ENCODE assay signal across 9 cellular contexts in genomic region chr7:16708980-16709379, GRCh38. TPM values are rescaled to one million over a fixed set of nuclear protein-coding genes. Genes with fewer than 3 reads are reported as not detected.
DNase-seq lines count a peak whose midpoint lies in the region; ATAC-seq and TF ChIP-seq lines count a peak whose summit lies in the region.
"Had no signal": no experiment of that assay in that cellular context is flagged by ENCODE, and none has a peak within 500 bp of the region (broad histone marks: within the 10 kb centered on the region; RNA-seq: fewer than 3 reads in every experiment).

No MANE protein-coding gene starts in this region.

- CTCF ChIA-PET in HCT116 (lab: Charles Lee) = no interaction called here

- no peaks in the 10 kb centered on the region for H3K79me2 ChIP-seq in HCT116 (ENCODE audit: insufficient read depth, low read length)

- RAD21 ChIA-PET in HCT116 (lab: Charles Lee; ENCODE audit: low non-redundant PET in 1 of 2, low total read pairs in 2 of 2, uncharacterized antibody in 2 of 2, unreplicated experiment in 2 of 2) = no interaction called here

- no peak overlapping the region for H3K4me2 ChIP-seq in HCT116 (ENCODE audit: low read length)
- no peak overlapping the region for H3K4me2 ChIP-seq in skeletal muscle satellite cell (ENCODE audit: low read length)

- peak; percentile 32 for ATAC-seq in HCT116
- no peak for ATAC-seq in GM19324 (IDR thresholded peaks at IDR 0.05; ENCODE audit: low FRiP score, unreplicated experiment)

- H3K4me1 ChIP-seq in HCT116 (ENCODE audit: control insufficient read depth in 1 of 2, insufficient read depth in 2 of 2, low read length in 2 of 2) = no peaks in the 10 kb centered on the region
- peaks cover 49% of the 10 kb centered on the region for H3K4me1 ChIP-seq in SJSA1 (replicated peaks)
- H3K4me1 ChIP-seq in skeletal muscle satellite cell (ENCODE audit: control insufficient read depth, insufficient read depth, low read length) = peaks cover 36% of the 10 kb centered on the region

- no peak for TF ChIP-seq POLR2A in HCT116 (IDR thresholded peaks at IDR 0.05; ENCODE audit: borderline replicate concordance, extremely low read depth, insufficient read depth, insufficient read length)
- no peak for TF ChIP-seq POLR2A in lower leg skin (IDR thresholded peaks at IDR 0.05)

- intact Hi-C loops in HCT116 (cut with micrococcal nuclease) (no loop called here), lower leg skin (cut with DNase I; ENCODE audit: low total_unique reads) (no loop called here)

- POLR2A ChIA-PET in HCT116 (lab: Charles Lee) = no interaction called here

- H3K4me3 ChIP-seq in HCT116 (replicated peaks in 1 of 2; ENCODE audit: low read depth in 1 of 2, low read length in 2 of 2) (no peak overlapping the region), SJSA1 (no peak overlapping the region), skeletal muscle satellite cell (ENCODE audit: low read length) (no peak overlapping the region), lower leg skin (ENCODE audit: low read depth, poor library complexity, severe bottlenecking) (no peak overlapping the region)

- H4K20me1 ChIP-seq in HCT116 (ENCODE audit: insufficient read depth) = no peaks in the 10 kb centered on the region; the same call in 1 of the 2 replicates

- H2AFZ ChIP-seq in HCT116 (ENCODE audit: low read depth, low read length, poor library complexity, severe bottlenecking) = no peak overlapping the region

- TF ChIP-seq RAD21 in HCT116 (IDR thresholded peaks at IDR 0.05; ENCODE audit: low read depth) = no peak

- WGBS in lower leg skin, 2 donors = 72 to 77% methylated on average over 3 of the region's 3 CpGs

- H3K9me2 ChIP-seq in HCT116 (ENCODE audit: insufficient read depth) = no peaks in the 10 kb centered on the region

- TF ChIP-seq CTCF in HCT116 (IDR thresholded peaks at IDR 0.05 in 2 of 3, conservative IDR thresholded peaks at IDR 0.05 in 1 of 3; ENCODE audit: borderline replicate concordance in 1 of 3, insufficient read depth in 1 of 3, low read depth in 2 of 3, low read length in 2 of 3) (no peak), lower leg skin (IDR thresholded peaks at IDR 0.05) (no peak)

- no peak for DNase-seq in HCT116 (ENCODE audit: low read depth, low spot score)
- DNase-seq in SJSA1 (ENCODE audit: low read depth in 1 of 2, low spot score in 2 of 2) = peak; percentile 95 to 97
- peak; percentile 93 for DNase-seq in fibroblast of peridontal ligament (ENCODE audit: extremely low read depth)
- DNase-seq in lower leg skin (ENCODE audit: low spot score in 2 of 2) = no peak
- no peak for DNase-seq in activated effector memory CD4-positive, alpha-beta T cell treated with anti-CD3 and anti-CD28 coated beads, Interleukin-2, amount 50 U/mL, for 16 hours
- DNase-seq: effector memory CD4-positive, alpha-beta T cell; stimulated activated CD4-positive, alpha-beta T cell treated with anti-CD3 and anti-CD28 coated beads, Interleukin-4, amount 100 ng/mL, for 1 hour had no signal

- H3K27ac ChIP-seq in HCT116 (ENCODE audit: low read depth, low read length) (no peak overlapping the region), SJSA1 (peak overlapping the region; percentile 90)

- H3K9ac ChIP-seq in HCT116 (ENCODE audit: low read length) (no peak overlapping the region), skeletal muscle satellite cell (ENCODE audit: low read depth, low read length) (peak overlapping the region; percentile 25)

- H3K9me3 ChIP-seq in HCT116 (ENCODE audit: control insufficient read depth in 1 of 2, insufficient read depth in 1 of 2, low read depth in 1 of 2, low read length in 2 of 2) = no peaks in the 10 kb centered on the region
- H3K9me3 ChIP-seq in SJSA1 (replicated peaks) = no peaks in the 10 kb centered on the region
- H3K9me3 ChIP-seq in skeletal muscle satellite cell (replicated peaks; ENCODE audit: low read length) = no peaks in the 10 kb centered on the region

- no TSS peak for BruUV-seq in HCT116 (replicated peaks; lab: Mats Ljungman, UMichigan)

- no peaks in the 10 kb centered on the region for H3K27me3 ChIP-seq in HCT116 (ENCODE audit: insufficient read depth, low read length)
- H3K27me3 ChIP-seq in SJSA1 (replicated peaks) = no peaks in the 10 kb centered on the region
- no peaks in the 10 kb centered on the region for H3K27me3 ChIP-seq in skeletal muscle satellite cell (ENCODE audit: control insufficient read depth, insufficient read depth, low read length)

- H3K36me3 ChIP-seq in HCT116 (ENCODE audit: control insufficient read depth in 1 of 2, insufficient read depth in 2 of 2, low read length in 2 of 2) (peaks cover 9 to 13% of the 10 kb centered on the region in 2 experiments), SJSA1 (peaks cover 21% of the 10 kb centered on the region), skeletal muscle satellite cell (ENCODE audit: insufficient read depth, low read length) (peaks cover 19% of the 10 kb centered on the region)

TF ChIP-seq in HCT116, 20 proteins besides CTCF, POLR2A, EP300 and RAD21:
- TF ChIP-seq CEBPB (IDR thresholded peaks at IDR 0.05; ENCODE audit: low read depth) (no peak), ZFX (IDR thresholded peaks at IDR 0.05) (no peak), ELF1 (IDR thresholded peaks at IDR 0.05; ENCODE audit: borderline replicate concordance, low read depth) (no peak), SP1 (IDR thresholded peaks at IDR 0.05; ENCODE audit: low read depth) (no peak), POLR2AphosphoS5 (IDR thresholded peaks at IDR 0.05; ENCODE audit: low read depth, low read length) (no peak)
- TF ChIP-seq, protein P1, sequence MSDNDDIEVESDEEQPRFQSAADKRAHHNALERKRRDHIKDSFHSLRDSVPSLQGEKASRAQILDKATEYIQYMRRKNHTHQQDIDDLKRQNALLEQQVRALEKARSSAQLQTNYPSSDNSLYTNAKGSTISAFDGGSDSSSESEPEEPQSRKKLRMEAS (IDR thresholded peaks at IDR 0.05) = no peak
TF ChIP-seq in HCT116: peak in this region for 0.

RNA-seq across cellular contexts. Expression of gene TSPAN13, which starts 44.6 kb away (rescaled TPM):
- total RNA-seq in HCT116 (2021; ENCODE audit: unreplicated experiment) (18.5 TPM), lower leg skin (10 to 100 TPM in 2 of 4 donors, 1 to 10 TPM in 2; 8.8 to 16.3 (median 10.0) TPM)
- 4.8 and 6.1 TPM in 2 replicates for polyA plus RNA-seq in HCT116 (2012)
- total RNA-seq in SJSA1 (2014; rRNA removed; shearing (Covaris generic)) = 57.9 and 64.3 TPM in 2 replicates
- 0.87 and 1.3 TPM in 2 replicates for total RNA-seq in skeletal muscle satellite cell (2012; rRNA removed)

Comparison
In these comparisons a context has a peak if more than half of its experiments do, and no peak if none do; other contexts are left out.
1. DNase-seq: peak in SJSA1 (2 of 2) and fibroblast of peridontal ligament (single experiment); none in HCT116 (single experiment), lower leg skin (0 of 2) and activated effector memory CD4-positive, alpha-beta T cell treated with anti-CD3 and anti-CD28 coated beads, Interleukin-2, amount 50 U/mL, for 16 hours (single experiment).